ENCODE assay signal across 1 cellular context in the genomic region with DNA sequence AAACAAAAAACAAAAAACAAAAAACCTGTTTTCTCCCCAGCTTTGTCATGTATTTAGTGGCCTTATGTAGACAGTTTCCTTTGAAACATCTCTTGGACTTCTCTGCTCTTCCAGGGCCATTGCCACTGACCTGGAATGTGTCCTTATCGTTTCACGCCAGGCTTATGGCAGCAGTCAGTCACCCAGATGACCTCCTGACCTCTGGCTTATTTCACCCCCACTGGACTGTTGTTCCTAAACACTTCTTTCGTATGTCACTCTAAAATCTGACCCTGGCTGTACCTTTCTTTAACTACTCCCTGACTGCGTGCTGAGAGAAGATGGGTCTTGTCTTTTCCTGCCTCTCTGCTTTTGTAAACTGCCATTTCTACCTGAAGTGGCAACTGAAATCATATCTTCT.
A peak's percentile ranks its signal among the peaks of the same experiment; 100 is the strongest.
TF ChIP-seq lines count a peak whose summit lies in the region.

No MANE protein-coding gene starts in this region.

TF ChIP-seq in K562, 482 proteins besides CTCF, POLR2A, EP300 and RAD21 (continued from another document and continues in another):
- 0 out of 2 replicates have a peak, but pooled peaks have one; percentile 10 for TF ChIP-seq L3MBTL2 (IDR thresholded peaks at IDR 0.05)
- TF ChIP-seq, protein P1, sequence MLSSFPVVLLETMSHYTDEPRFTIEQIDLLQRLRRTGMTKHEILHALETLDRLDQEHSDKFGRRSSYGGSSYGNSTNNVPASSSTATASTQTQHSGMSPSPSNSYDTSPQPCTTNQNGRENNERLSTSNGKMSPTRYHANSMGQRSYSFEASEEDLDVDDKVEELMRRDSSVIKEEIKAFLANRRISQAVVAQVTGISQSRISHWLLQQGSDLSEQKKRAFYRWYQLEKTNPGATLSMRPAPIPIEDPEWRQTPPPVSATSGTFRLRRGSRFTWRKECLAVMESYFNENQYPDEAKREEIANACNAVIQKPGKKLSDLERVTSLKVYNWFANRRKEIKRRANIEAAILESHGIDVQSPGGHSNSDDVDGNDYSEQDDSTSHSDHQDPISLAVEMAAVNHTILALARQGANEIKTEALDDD (IDR thresholded peaks at IDR 0.05), result no peak
- TF ChIP-seq GTF2F1 (IDR thresholded peaks at IDR 0.05; ENCODE audit: low read depth, low read length), result no peak
- TF ChIP-seq EP400 (IDR thresholded peaks at IDR 0.05), result no peak
- no peak for TF ChIP-seq PRPF4 (IDR thresholded peaks at IDR 0.05; ENCODE audit: insufficient read depth, low read depth, low read length, poor library complexity, severe bottlenecking)
- TF ChIP-seq, protein P2, sequence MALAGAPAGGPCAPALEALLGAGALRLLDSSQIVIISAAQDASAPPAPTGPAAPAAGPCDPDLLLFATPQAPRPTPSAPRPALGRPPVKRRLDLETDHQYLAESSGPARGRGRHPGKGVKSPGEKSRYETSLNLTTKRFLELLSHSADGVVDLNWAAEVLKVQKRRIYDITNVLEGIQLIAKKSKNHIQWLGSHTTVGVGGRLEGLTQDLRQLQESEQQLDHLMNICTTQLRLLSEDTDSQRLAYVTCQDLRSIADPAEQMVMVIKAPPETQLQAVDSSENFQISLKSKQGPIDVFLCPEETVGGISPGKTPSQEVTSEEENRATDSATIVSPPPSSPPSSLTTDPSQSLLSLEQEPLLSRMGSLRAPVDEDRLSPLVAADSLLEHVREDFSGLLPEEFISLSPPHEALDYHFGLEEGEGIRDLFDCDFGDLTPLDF (CRISPR knock-in tag; IDR thresholded peaks at IDR 0.05), result no peak
- TF ChIP-seq HNRNPUL1 (IDR thresholded peaks at IDR 0.05; ENCODE audit: low read length), result no peak
- TF ChIP-seq, protein P3, sequence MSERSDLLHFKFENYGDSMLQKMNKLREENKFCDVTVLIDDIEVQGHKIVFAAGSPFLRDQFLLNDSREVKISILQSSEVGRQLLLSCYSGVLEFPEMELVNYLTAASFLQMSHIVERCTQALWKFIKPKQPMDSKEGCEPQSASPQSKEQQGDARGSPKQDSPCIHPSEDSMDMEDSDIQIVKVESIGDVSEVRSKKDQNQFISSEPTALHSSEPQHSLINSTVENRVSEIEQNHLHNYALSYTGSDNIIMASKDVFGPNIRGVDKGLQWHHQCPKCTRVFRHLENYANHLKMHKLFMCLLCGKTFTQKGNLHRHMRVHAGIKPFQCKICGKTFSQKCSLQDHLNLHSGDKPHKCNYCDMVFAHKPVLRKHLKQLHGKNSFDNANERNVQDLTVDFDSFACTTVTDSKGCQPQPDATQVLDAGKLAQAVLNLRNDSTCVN (CRISPR knock-in tag; IDR thresholded peaks at IDR 0.05), result no peak
- TF ChIP-seq HSF4 (CRISPR knock-in tag; IDR thresholded peaks at IDR 0.05; ENCODE audit: borderline replicate concordance), result no peak
- TF ChIP-seq KHSRP (IDR thresholded peaks at IDR 0.05), result no peak
- TF ChIP-seq ZBTB1 (CRISPR knock-in tag; IDR thresholded peaks at IDR 0.05; ENCODE audit: borderline replicate concordance, low read depth), result no peak
- TF ChIP-seq, protein P4, sequence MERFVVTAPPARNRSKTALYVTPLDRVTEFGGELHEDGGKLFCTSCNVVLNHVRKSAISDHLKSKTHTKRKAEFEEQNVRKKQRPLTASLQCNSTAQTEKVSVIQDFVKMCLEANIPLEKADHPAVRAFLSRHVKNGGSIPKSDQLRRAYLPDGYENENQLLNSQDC (CRISPR knock-in tag; IDR thresholded peaks at IDR 0.05), result no peak
- peak; percentile 50; the same call in 1 of the 2 replicates for TF ChIP-seq ZNF583 (CRISPR knock-in tag; IDR thresholded peaks at IDR 0.05)
- no peak for TF ChIP-seq ZFP1 (CRISPR knock-in tag; IDR thresholded peaks at IDR 0.05)
- TF ChIP-seq, protein P5, sequence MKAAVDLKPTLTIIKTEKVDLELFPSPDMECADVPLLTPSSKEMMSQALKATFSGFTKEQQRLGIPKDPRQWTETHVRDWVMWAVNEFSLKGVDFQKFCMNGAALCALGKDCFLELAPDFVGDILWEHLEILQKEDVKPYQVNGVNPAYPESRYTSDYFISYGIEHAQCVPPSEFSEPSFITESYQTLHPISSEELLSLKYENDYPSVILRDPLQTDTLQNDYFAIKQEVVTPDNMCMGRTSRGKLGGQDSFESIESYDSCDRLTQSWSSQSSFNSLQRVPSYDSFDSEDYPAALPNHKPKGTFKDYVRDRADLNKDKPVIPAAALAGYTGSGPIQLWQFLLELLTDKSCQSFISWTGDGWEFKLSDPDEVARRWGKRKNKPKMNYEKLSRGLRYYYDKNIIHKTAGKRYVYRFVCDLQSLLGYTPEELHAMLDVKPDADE (conservative IDR thresholded peaks at IDR 0.05; ENCODE audit: control insufficient read depth, low read depth, low read length), result no peak
- no peak for TF ChIP-seq GATAD2B (IDR thresholded peaks at IDR 0.05; ENCODE audit: borderline replicate concordance)
- no peak for TF ChIP-seq E2F3 (CRISPR knock-in tag; IDR thresholded peaks at IDR 0.05)
- TF ChIP-seq KLF6 (CRISPR knock-in tag; IDR thresholded peaks at IDR 0.05; ENCODE audit: borderline replicate concordance), result no peak
- TF ChIP-seq, protein P6, sequence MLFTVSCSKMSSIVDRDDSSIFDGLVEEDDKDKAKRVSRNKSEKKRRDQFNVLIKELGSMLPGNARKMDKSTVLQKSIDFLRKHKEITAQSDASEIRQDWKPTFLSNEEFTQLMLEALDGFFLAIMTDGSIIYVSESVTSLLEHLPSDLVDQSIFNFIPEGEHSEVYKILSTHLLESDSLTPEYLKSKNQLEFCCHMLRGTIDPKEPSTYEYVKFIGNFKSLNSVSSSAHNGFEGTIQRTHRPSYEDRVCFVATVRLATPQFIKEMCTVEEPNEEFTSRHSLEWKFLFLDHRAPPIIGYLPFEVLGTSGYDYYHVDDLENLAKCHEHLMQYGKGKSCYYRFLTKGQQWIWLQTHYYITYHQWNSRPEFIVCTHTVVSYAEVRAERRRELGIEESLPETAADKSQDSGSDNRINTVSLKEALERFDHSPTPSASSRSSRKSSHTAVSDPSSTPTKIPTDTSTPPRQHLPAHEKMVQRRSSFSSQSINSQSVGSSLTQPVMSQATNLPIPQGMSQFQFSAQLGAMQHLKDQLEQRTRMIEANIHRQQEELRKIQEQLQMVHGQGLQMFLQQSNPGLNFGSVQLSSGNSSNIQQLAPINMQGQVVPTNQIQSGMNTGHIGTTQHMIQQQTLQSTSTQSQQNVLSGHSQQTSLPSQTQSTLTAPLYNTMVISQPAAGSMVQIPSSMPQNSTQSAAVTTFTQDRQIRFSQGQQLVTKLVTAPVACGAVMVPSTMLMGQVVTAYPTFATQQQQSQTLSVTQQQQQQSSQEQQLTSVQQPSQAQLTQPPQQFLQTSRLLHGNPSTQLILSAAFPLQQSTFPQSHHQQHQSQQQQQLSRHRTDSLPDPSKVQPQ (CRISPR knock-in tag; IDR thresholded peaks at IDR 0.05; ENCODE audit: borderline replicate concordance), result no peak
- TF ChIP-seq BHLHE40 (IDR thresholded peaks at IDR 0.05; ENCODE audit: low read length), result peak; percentile 66
- TF ChIP-seq BCL6 (CRISPR knock-in tag; IDR thresholded peaks at IDR 0.05), result no peak
- no peak for TF ChIP-seq YBX1 (IDR thresholded peaks at IDR 0.05)
- no peak for TF ChIP-seq SUPT5H (IDR thresholded peaks at IDR 0.05)
- no peak for TF ChIP-seq PCBP2 (IDR thresholded peaks at IDR 0.05; ENCODE audit: low read depth, low read length, poor library complexity, severe bottlenecking)
- TF ChIP-seq SOX6 (IDR thresholded peaks at IDR 0.05), result peak; percentile 84
- TF ChIP-seq, protein P7, sequence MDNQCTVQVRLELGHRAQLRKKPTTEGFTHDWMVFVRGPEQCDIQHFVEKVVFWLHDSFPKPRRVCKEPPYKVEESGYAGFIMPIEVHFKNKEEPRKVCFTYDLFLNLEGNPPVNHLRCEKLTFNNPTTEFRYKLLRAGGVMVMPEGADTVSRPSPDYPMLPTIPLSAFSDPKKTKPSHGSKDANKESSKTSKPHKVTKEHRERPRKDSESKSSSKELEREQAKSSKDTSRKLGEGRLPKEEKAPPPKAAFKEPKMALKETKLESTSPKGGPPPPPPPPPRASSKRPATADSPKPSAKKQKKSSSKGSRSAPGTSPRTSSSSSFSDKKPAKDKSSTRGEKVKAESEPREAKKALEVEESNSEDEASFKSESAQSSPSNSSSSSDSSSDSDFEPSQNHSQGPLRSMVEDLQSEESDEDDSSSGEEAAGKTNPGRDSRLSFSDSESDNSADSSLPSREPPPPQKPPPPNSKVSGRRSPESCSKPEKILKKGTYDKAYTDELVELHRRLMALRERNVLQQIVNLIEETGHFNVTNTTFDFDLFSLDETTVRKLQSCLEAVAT (IDR thresholded peaks at IDR 0.05), result no peak
- TF ChIP-seq, protein P8, sequence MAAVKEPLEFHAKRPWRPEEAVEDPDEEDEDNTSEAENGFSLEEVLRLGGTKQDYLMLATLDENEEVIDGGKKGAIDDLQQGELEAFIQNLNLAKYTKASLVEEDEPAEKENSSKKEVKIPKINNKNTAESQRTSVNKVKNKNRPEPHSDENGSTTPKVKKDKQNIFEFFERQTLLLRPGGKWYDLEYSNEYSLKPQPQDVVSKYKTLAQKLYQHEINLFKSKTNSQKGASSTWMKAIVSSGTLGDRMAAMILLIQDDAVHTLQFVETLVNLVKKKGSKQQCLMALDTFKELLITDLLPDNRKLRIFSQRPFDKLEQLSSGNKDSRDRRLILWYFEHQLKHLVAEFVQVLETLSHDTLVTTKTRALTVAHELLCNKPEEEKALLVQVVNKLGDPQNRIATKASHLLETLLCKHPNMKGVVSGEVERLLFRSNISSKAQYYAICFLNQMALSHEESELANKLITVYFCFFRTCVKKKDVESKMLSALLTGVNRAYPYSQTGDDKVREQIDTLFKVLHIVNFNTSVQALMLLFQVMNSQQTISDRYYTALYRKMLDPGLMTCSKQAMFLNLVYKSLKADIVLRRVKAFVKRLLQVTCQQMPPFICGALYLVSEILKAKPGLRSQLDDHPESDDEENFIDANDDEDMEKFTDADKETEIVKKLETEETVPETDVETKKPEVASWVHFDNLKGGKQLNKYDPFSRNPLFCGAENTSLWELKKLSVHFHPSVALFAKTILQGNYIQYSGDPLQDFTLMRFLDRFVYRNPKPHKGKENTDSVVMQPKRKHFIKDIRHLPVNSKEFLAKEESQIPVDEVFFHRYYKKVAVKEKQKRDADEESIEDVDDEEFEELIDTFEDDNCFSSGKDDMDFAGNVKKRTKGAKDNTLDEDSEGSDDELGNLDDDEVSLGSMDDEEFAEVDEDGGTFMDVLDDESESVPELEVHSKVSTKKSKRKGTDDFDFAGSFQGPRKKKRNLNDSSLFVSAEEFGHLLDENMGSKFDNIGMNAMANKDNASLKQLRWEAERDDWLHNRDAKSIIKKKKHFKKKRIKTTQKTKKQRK (IDR thresholded peaks at IDR 0.05; ENCODE audit: borderline replicate concordance, low read depth, low read length), result no peak
- peak; percentile 57; the same call in 1 of the 2 replicates for TF ChIP-seq STAT5A (IDR thresholded peaks at IDR 0.05; ENCODE audit: borderline replicate concordance, low read length)
- no peak for TF ChIP-seq SREBF1 (IDR thresholded peaks at IDR 0.05; ENCODE audit: borderline replicate concordance, low read depth, low read length)
- no peak for TF ChIP-seq ZNF24 (IDR thresholded peaks at IDR 0.05)
- TF ChIP-seq FUS (optimal IDR thresholded peaks at IDR 0.05; ENCODE audit: low read depth, low read length), result no peak
- no peak for TF ChIP-seq CHD4 (IDR thresholded peaks at IDR 0.05; ENCODE audit: insufficient read depth, insufficient replicate concordance, low read depth, low read length, poor library complexity, severe bottlenecking)
- TF ChIP-seq, protein P9, sequence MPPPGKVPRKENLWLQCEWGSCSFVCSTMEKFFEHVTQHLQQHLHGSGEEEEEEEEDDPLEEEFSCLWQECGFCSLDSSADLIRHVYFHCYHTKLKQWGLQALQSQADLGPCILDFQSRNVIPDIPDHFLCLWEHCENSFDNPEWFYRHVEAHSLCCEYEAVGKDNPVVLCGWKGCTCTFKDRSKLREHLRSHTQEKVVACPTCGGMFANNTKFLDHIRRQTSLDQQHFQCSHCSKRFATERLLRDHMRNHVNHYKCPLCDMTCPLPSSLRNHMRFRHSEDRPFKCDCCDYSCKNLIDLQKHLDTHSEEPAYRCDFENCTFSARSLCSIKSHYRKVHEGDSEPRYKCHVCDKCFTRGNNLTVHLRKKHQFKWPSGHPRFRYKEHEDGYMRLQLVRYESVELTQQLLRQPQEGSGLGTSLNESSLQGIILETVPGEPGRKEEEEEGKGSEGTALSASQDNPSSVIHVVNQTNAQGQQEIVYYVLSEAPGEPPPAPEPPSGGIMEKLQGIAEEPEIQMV (tag; conservative IDR thresholded peaks at IDR 0.05; ENCODE audit: low read depth), result 0 out of 2 replicates have a peak, but pooled peaks have one; percentile 16
- no peak for TF ChIP-seq GTF2E2 (tag; IDR thresholded peaks at IDR 0.05)
- TF ChIP-seq BRD9 (IDR thresholded peaks at IDR 0.05; ENCODE audit: low read depth, partially characterized antibody), result no peak
- no peak for TF ChIP-seq ZC3H11A (IDR thresholded peaks at IDR 0.05; ENCODE audit: low read depth, low read length)
- TF ChIP-seq, protein P10, sequence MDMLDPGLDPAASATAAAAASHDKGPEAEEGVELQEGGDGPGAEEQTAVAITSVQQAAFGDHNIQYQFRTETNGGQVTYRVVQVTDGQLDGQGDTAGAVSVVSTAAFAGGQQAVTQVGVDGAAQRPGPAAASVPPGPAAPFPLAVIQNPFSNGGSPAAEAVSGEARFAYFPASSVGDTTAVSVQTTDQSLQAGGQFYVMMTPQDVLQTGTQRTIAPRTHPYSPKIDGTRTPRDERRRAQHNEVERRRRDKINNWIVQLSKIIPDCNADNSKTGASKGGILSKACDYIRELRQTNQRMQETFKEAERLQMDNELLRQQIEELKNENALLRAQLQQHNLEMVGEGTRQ (CRISPR knock-in tag; IDR thresholded peaks at IDR 0.05), result no peak
- no peak for TF ChIP-seq ARID2 (IDR thresholded peaks at IDR 0.05)
- TF ChIP-seq MTA1 (IDR thresholded peaks at IDR 0.05; ENCODE audit: borderline replicate concordance), result peak; percentile 74; the same call in 1 of the 2 replicates
- TF ChIP-seq, protein P11, sequence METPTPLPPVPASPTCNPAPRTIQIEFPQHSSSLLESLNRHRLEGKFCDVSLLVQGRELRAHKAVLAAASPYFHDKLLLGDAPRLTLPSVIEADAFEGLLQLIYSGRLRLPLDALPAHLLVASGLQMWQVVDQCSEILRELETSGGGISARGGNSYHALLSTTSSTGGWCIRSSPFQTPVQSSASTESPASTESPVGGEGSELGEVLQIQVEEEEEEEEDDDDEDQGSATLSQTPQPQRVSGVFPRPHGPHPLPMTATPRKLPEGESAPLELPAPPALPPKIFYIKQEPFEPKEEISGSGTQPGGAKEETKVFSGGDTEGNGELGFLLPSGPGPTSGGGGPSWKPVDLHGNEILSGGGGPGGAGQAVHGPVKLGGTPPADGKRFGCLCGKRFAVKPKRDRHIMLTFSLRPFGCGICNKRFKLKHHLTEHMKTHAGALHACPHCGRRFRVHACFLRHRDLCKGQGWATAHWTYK (CRISPR knock-in tag; IDR thresholded peaks at IDR 0.05), result no peak
- TF ChIP-seq THRAP3 (IDR thresholded peaks at IDR 0.05; ENCODE audit: borderline replicate concordance), result no peak
- no peak for TF ChIP-seq TBP (optimal IDR thresholded peaks at IDR 0.05; ENCODE audit: low read depth, low read length)
- no peak for TF ChIP-seq HOXB6 (CRISPR knock-in tag; IDR thresholded peaks at IDR 0.05; ENCODE audit: borderline replicate concordance)
- TF ChIP-seq RBM22 (IDR thresholded peaks at IDR 0.05; ENCODE audit: low read depth, low read length, poor library complexity, severe bottlenecking), result no peak
- TF ChIP-seq, protein P12, sequence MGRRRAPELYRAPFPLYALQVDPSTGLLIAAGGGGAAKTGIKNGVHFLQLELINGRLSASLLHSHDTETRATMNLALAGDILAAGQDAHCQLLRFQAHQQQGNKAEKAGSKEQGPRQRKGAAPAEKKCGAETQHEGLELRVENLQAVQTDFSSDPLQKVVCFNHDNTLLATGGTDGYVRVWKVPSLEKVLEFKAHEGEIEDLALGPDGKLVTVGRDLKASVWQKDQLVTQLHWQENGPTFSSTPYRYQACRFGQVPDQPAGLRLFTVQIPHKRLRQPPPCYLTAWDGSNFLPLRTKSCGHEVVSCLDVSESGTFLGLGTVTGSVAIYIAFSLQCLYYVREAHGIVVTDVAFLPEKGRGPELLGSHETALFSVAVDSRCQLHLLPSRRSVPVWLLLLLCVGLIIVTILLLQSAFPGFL (CRISPR knock-in tag; IDR thresholded peaks at IDR 0.05), result no peak
